Comparison of ENCODE assay signal across 9 cellular contexts in genomic region chr6:54194067-54194466, GRCh38.
DNase-seq lines count a peak whose midpoint lies in the region; ATAC-seq and TF ChIP-seq lines count a peak whose summit lies in the region.
"Had no signal": no experiment of that assay in that cellular context is flagged by ENCODE, and none has a peak within 500 bp of the region (broad histone marks: within the 10 kb centered on the region; RNA-seq: fewer than 3 reads in every experiment).

No MANE protein-coding gene starts in this region.

- H3K23me2 ChIP-seq in H9 (ENCODE audit: insufficient read length, low read depth, low read length, poor library complexity, severe bottlenecking), result no peaks in the 10 kb centered on the region

- no peak overlapping the region for H2AK5ac ChIP-seq in H9 (ENCODE audit: insufficient read length, low read length)

- H3K4me1 Mint-ChIP-seq in H9, result peaks cover 11 to 16% of the 10 kb centered on the region in 2 experiments
- H3K4me1 Mint-ChIP-seq in activated CD4-positive, alpha-beta T cell treated with anti-CD3 and anti-CD28 coated beads, Interleukin-2, amount 10 ng/mL, durations not matched to agents 24 days and 14 days, result no peaks in the 10 kb centered on the region
- H3K4me1 Mint-ChIP-seq in activated T-cell treated with anti-CD3 and anti-CD28 coated beads, Interleukin-2, amount 50 U/mL, for 72 hours (ENCODE audit: low read depth), result no peaks in the 10 kb centered on the region

- H3K79me2 ChIP-seq in H9 (ENCODE audit: insufficient read depth, low read length), result no peaks in the 10 kb centered on the region

- H3K36me3 Mint-ChIP-seq in H9 (ENCODE audit: insufficient read depth in 1 of 3, low read depth in 3 of 3), result no peaks in the 10 kb centered on the region
- no peaks in the 10 kb centered on the region for H3K36me3 Mint-ChIP-seq in activated CD4-positive, alpha-beta T cell treated with anti-CD3 and anti-CD28 coated beads, Interleukin-2, amount 10 ng/mL, durations not matched to agents 24 days and 14 days (ENCODE audit: low read depth)
- no peaks in the 10 kb centered on the region for H3K36me3 Mint-ChIP-seq in activated T-cell treated with anti-CD3 and anti-CD28 coated beads, Interleukin-2, amount 50 U/mL, for 72 hours (ENCODE audit: insufficient read depth in 2 of 2)

- no peak overlapping the region for H2BK20ac ChIP-seq in H9 (ENCODE audit: low read depth, low read length, poor library complexity, severe bottlenecking)

- H3K14ac ChIP-seq in H9 (ENCODE audit: insufficient read depth, low read length), result no peak overlapping the region

- H2BK15ac ChIP-seq in H9 (ENCODE audit: low read depth, low read length), result no peak overlapping the region

- H3K4me1 ChIP-seq in heart left ventricle (peaks cover 0 to 21% (median 7%) of the 10 kb centered on the region in 12 donors), right cardiac atrium (ENCODE audit: control insufficient read depth, insufficient read depth, low read length) (no peaks in the 10 kb centered on the region), subcutaneous abdominal adipose tissue (ENCODE audit: control insufficient read depth in 5 of 5, insufficient read depth in 5 of 5, low read length in 5 of 5) (peaks cover 3 to 35% (median 13%) of the 10 kb centered on the region in 5 donors), H9 (ENCODE audit: insufficient read depth, low read length) (no peaks in the 10 kb centered on the region)

- no peak overlapping the region for H4K8ac ChIP-seq in H9 (replicated peaks; ENCODE audit: insufficient read length, low read depth, low read length)

- POLR2A ChIA-PET in RWPE1 (lab: Yijun Ruan, JAX; ENCODE audit: low non-redundant PET), result no interaction called here

- intact Hi-C loops in heart left ventricle (cut with DNase I) (no loop called here), cardiac septum (cut with DNase I) (no loop called here), right cardiac atrium (cut with DNase I) (no loop called here)
- intact Hi-C loops in activated CD4-positive, alpha-beta T cell treated with anti-CD3 and anti-CD28 coated beads, Interleukin-2, amount 10 ng/mL, durations not matched to agents 24 days and 14 days (cut with micrococcal nuclease), result no loop called here

- CTCF ChIA-PET in RWPE1 (lab: Yijun Ruan, JAX), result no interaction called here

- no peak overlapping the region for H3T11ph ChIP-seq in H9 (ENCODE audit: low read length)

- H3K27me3 Mint-ChIP-seq in H9 (ENCODE audit: low read depth), result no peaks in the 10 kb centered on the region; the same call in none of the 2 replicates
- no peaks in the 10 kb centered on the region for H3K27me3 Mint-ChIP-seq in activated CD4-positive, alpha-beta T cell treated with anti-CD3 and anti-CD28 coated beads, Interleukin-2, amount 10 ng/mL, durations not matched to agents 24 days and 14 days
- H3K27me3 Mint-ChIP-seq in activated T-cell treated with anti-CD3 and anti-CD28 coated beads, Interleukin-2, amount 50 U/mL, for 72 hours (ENCODE audit: low read depth), result no peaks in the 10 kb centered on the region

- no peak overlapping the region for H3K18ac ChIP-seq in H9 (ENCODE audit: insufficient read length, low read depth, low read length)

- H4K20me1 ChIP-seq in H9 (ENCODE audit: control insufficient read depth, insufficient read depth, insufficient read length), result no peaks in the 10 kb centered on the region

- no peak overlapping the region for H2BK120ac ChIP-seq in H9 (ENCODE audit: low read depth, low read length, poor library complexity, severe bottlenecking)

- H3K27me3 ChIP-seq in heart left ventricle, result no peaks in the 10 kb centered on the region
- H3K27me3 ChIP-seq in right cardiac atrium (ENCODE audit: control insufficient read depth, insufficient read depth), result no peaks in the 10 kb centered on the region
- no peaks in the 10 kb centered on the region for H3K27me3 ChIP-seq in subcutaneous abdominal adipose tissue (ENCODE audit: control insufficient read depth in 5 of 5, insufficient read depth in 4 of 5, low read length in 5 of 5)
- no peaks in the 10 kb centered on the region for H3K27me3 ChIP-seq in H9 (ENCODE audit: insufficient read depth, low read length)

- H4K5ac ChIP-seq in H9 (ENCODE audit: insufficient read length, low read depth, low read length), result no peak overlapping the region

- no peak overlapping the region for H3K4me2 ChIP-seq in H9 (ENCODE audit: insufficient read depth, insufficient read length, low read length)

- no peak overlapping the region for H2AFZ ChIP-seq in H9 (ENCODE audit: low read length)

- H3K23ac ChIP-seq in H9 (ENCODE audit: insufficient read length, low read depth, low read length), result no peak overlapping the region

- H3K4ac ChIP-seq in H9 (ENCODE audit: low read depth, low read length), result no peak overlapping the region

- H3K4me3 ChIP-seq in heart left ventricle (no peak overlapping the region), right cardiac atrium (ENCODE audit: low read length) (no peak overlapping the region), subcutaneous abdominal adipose tissue (ENCODE audit: low read depth in 1 of 5, low read length in 5 of 5) (no peak overlapping the region)

- DNase-seq in heart left ventricle (no peak), cardiac septum (ENCODE audit: low spot score) (no peak), RWPE1 (ENCODE audit: low spot score) (peak; percentile 27), right cardiac atrium (no peak), H9 (no peak)
- DNase-seq in activated CD4-positive, alpha-beta T cell treated with anti-CD3 and anti-CD28 coated beads, Interleukin-2, amount 10 ng/mL, durations not matched to agents 24 days and 14 days, result no peak
- DNase-seq in activated T-cell treated with anti-CD3 and anti-CD28 coated beads, Interleukin-2, amount 50 U/mL, for 72 hours, result no peak
- DNase-seq: NCI-H1436 had no signal

- TF ChIP-seq CTCF in heart left ventricle (IDR thresholded peaks at IDR 0.05) (no peak), RWPE1 (conservative IDR thresholded peaks at IDR 0.05; ENCODE audit: low read depth) (no peak), H9 (conservative IDR thresholded peaks at IDR 0.05) (no peak)

- TF ChIP-seq POLR2A in heart left ventricle (IDR thresholded peaks at IDR 0.05), result no peak

- H3K9me3 ChIP-seq in heart left ventricle, result no peaks in the 10 kb centered on the region
- H3K9me3 ChIP-seq in right cardiac atrium (ENCODE audit: control insufficient read depth, low read length), result no peaks in the 10 kb centered on the region
- H3K9me3 ChIP-seq in subcutaneous abdominal adipose tissue (ENCODE audit: control insufficient read depth in 5 of 5, low read length in 5 of 5), result no peaks in the 10 kb centered on the region
- no peaks in the 10 kb centered on the region for H3K9me3 ChIP-seq in H9 (ENCODE audit: control insufficient read depth, low read depth, low read length)

- H3K9ac ChIP-seq in subcutaneous abdominal adipose tissue (ENCODE audit: low read length in 5 of 5), result no peak overlapping the region
- H3K9ac ChIP-seq in H9 (ENCODE audit: extremely low read depth, insufficient read length, low read length), result no peak overlapping the region

- H3K27ac ChIP-seq in heart left ventricle, result peak overlapping the region in 6 of 12 donors; percentile 3 to 54 (median 22)
- no peak overlapping the region for H3K27ac ChIP-seq in RWPE1
- H3K27ac ChIP-seq in right cardiac atrium (ENCODE audit: low read length), result no peak overlapping the region
- peak overlapping the region; percentile 91 for H3K27ac ChIP-seq in subcutaneous abdominal adipose tissue (ENCODE audit: low read depth, low read length)
- H3K27ac ChIP-seq in H9 (ENCODE audit: insufficient read length, low read depth, low read length), result no peak overlapping the region

- H3K79me1 ChIP-seq in H9 (ENCODE audit: insufficient read depth, low read depth, low read length, poor library complexity, severe bottlenecking), result no peaks in the 10 kb centered on the region

- no peaks in the 10 kb centered on the region for H3K9me3 Mint-ChIP-seq in H9
- H3K9me3 Mint-ChIP-seq in activated CD4-positive, alpha-beta T cell treated with anti-CD3 and anti-CD28 coated beads, Interleukin-2, amount 10 ng/mL, durations not matched to agents 24 days and 14 days, result no peaks in the 10 kb centered on the region
- peaks cover 3% of the 10 kb centered on the region in 2 donors for H3K9me3 Mint-ChIP-seq in activated T-cell treated with anti-CD3 and anti-CD28 coated beads, Interleukin-2, amount 50 U/mL, for 72 hours

- 47 to 66% (median 52%) methylated on average over 4 of the region's 4 CpGs for WGBS in heart left ventricle, 4 donors
- WGBS in right cardiac atrium, result 53% methylated on average over 4 of the region's 4 CpGs
- no CpG with 5 or more reads among the region's 4 CpGs for WGBS in H9 (ENCODE audit: extremely low coverage, insufficient read length, low lambda C conversion rate)

- no peak overlapping the region for H2BK5ac ChIP-seq in H9 (ENCODE audit: insufficient read length, low read length)

- H3K56ac ChIP-seq in H9 (ENCODE audit: insufficient read length, low read depth, low read length), result no peak overlapping the region

- ATAC-seq in heart left ventricle, result peak in 3 of 4 donors; percentile 47 to 65 (median 57)
- ATAC-seq in right cardiac atrium, result peak; percentile 30 to 71
- ATAC-seq in activated T-cell treated with anti-CD3 and anti-CD28 coated beads, Interleukin-2, amount 50 U/mL, for 72 hours (replicated peaks in 1 of 2), result no peak

- H3K4me3 Mint-ChIP-seq in H9, result no peak overlapping the region
- H3K4me3 Mint-ChIP-seq in activated CD4-positive, alpha-beta T cell treated with anti-CD3 and anti-CD28 coated beads, Interleukin-2, amount 10 ng/mL, durations not matched to agents 24 days and 14 days, result no peak overlapping the region
- no peak overlapping the region for H3K4me3 Mint-ChIP-seq in activated T-cell treated with anti-CD3 and anti-CD28 coated beads, Interleukin-2, amount 50 U/mL, for 72 hours

- H3K36me3 ChIP-seq in heart left ventricle (peaks cover 0 to 10% (median 0%) of the 10 kb centered on the region in 9 donors), subcutaneous abdominal adipose tissue (ENCODE audit: control insufficient read depth in 5 of 5, insufficient read depth in 5 of 5, low read length in 5 of 5) (no peaks in the 10 kb centered on the region)

- H3K27ac Mint-ChIP-seq in H9, result no peak overlapping the region
- H3K27ac Mint-ChIP-seq in activated CD4-positive, alpha-beta T cell treated with anti-CD3 and anti-CD28 coated beads, Interleukin-2, amount 10 ng/mL, durations not matched to agents 24 days and 14 days, result no peak overlapping the region
- H3K27ac Mint-ChIP-seq in activated T-cell treated with anti-CD3 and anti-CD28 coated beads, Interleukin-2, amount 50 U/mL, for 72 hours, result no peak overlapping the region

- H2BK12ac ChIP-seq in H9 (ENCODE audit: insufficient read length, low read depth, low read length), result no peak overlapping the region

- H4K91ac ChIP-seq in H9 (ENCODE audit: insufficient read length, low read depth, low read length), result no peak overlapping the region

Comparison
In these comparisons a context has a peak if more than half of its experiments do, and no peak if none do; other contexts are left out.
1. ATAC-seq: peak in heart left ventricle (3 of 4) and right cardiac atrium (2 of 2); none in activated T-cell treated with anti-CD3 and anti-CD28 coated beads, Interleukin-2, amount 50 U/mL, for 72 hours (0 of 2).